In genomic region chr1:164880199-164880598, GRCh38 we compare ENCODE assay signal across 8 cellular contexts.
"Had no signal": no experiment of that assay in that cellular context is flagged by ENCODE, and none has a peak within 500 bp of the region (broad histone marks: within the 10 kb centered on the region; RNA-seq: fewer than 3 reads in every experiment).

No MANE protein-coding gene starts in this region.

- H3K36me3 Mint-ChIP-seq: IgD-negative memory B cell had no signal

- H3K4me2 ChIP-seq: KMS-11 had no signal

- H3K9ac ChIP-seq: GM23248, KMS-11 had no signal

- H3K9me3 Mint-ChIP-seq: H9 had no signal

- H3K4me3 ChIP-seq: GM23248 had no signal

- H3K27ac ChIP-seq: GM23248, KMS-11 had no signal

- H3K4me3 Mint-ChIP-seq: H9, IgD-negative memory B cell had no signal

- DNase-seq: GM23248, GOT3, H9, HCEC 1CT, KBM-7 had no signal

- H3K4me1 Mint-ChIP-seq: IgD-negative memory B cell had no signal

- H3K27ac Mint-ChIP-seq: H9, IgD-negative memory B cell had no signal

- H2AFZ ChIP-seq: GM23248 had no signal

- ATAC-seq: HepG2 had no signal
